9 cellular contexts compared by ENCODE assay signal in genomic region chr21:44928500-44929241, GRCh38. TPM values are rescaled to one million over a fixed set of nuclear protein-coding genes. Genes with fewer than 3 reads are reported as not detected.
A peak's percentile ranks its signal among the peaks of the same experiment; 100 is the strongest.
DNase-seq lines count a peak whose midpoint lies in the region; ATAC-seq, FAIRE-seq and TF ChIP-seq lines count a peak whose summit lies in the region.
"Not testable (repeated sequence)": the region's sequence is repeated elsewhere in the genome, so short reads cannot be mapped to it uniquely, and the experiment has no call there.
"Had no signal": no experiment of that assay in that cellular context is flagged by ENCODE, and none has a peak within 500 bp of the region (broad histone marks: within the 10 kb centered on the region; RNA-seq: fewer than 3 reads in every experiment).

No MANE protein-coding gene starts in this region.

- not testable (repeated sequence) for H3K36me3 Mint-ChIP-seq in Caco-2 (ENCODE audit: insufficient read depth, unreplicated experiment)
- peaks cover 15% of the 10 kb centered on the region for H3K36me3 Mint-ChIP-seq in activated CD8-positive, alpha-beta T cell treated with anti-CD3 and anti-CD28 coated beads, Interleukin-2, amount 10 ng/mL, durations not matched to agents 7 days and 5 days (ENCODE audit: low read depth)

- TF ChIP-seq POLR2A in breast epithelium (IDR thresholded peaks at IDR 0.05): not testable (repeated sequence)

- not testable (repeated sequence) for H3K27me3 Mint-ChIP-seq in Caco-2 (ENCODE audit: insufficient read depth, unreplicated experiment); activated CD8-positive, alpha-beta T cell treated with anti-CD3 and anti-CD28 coated beads, Interleukin-2, amount 10 ng/mL, durations not matched to agents 7 days and 5 days (ENCODE audit: low read depth)

- H3K9me3 Mint-ChIP-seq in Caco-2 (ENCODE audit: unreplicated experiment); activated CD8-positive, alpha-beta T cell treated with anti-CD3 and anti-CD28 coated beads, Interleukin-2, amount 10 ng/mL, durations not matched to agents 7 days and 5 days (ENCODE audit: insufficient read depth): not testable (repeated sequence)

- H2BK12ac ChIP-seq in neuronal stem cell (ENCODE audit: low read length): peak overlapping the region; percentile 46

- DNase-seq in Caco-2; breast epithelium (ENCODE audit: low spot score in 2 of 2); neuronal stem cell (ENCODE audit: low spot score): not testable (repeated sequence)
- DNase-seq in HK-2 (ENCODE audit: unreplicated experiment): peak; percentile 66
- DNase-seq in RCC 7860 (ENCODE audit: low spot score): peak; percentile 78
- DNase-seq in activated CD8-positive, alpha-beta T cell treated with anti-CD3 and anti-CD28 coated beads, Interleukin-2, amount 10 ng/mL, durations not matched to agents 7 days and 5 days: peak; percentile 26
- DNase-seq in foreskin keratinocyte: peak; percentile 56 to 68
- peak; percentile 65 for DNase-seq in urothelium cell line (ENCODE audit: low spot score)

- H2AFZ ChIP-seq in neuronal stem cell (ENCODE audit: low read length): not testable (repeated sequence)

- not testable (repeated sequence) for H3K36me3 ChIP-seq in Caco-2 (ENCODE audit: control insufficient read depth, insufficient read depth, low read length); breast epithelium; neuronal stem cell (replicated peaks in 1 of 2; ENCODE audit: control insufficient read depth in 2 of 2, insufficient read depth in 2 of 2, low read length in 2 of 2)

- CTCF ChIA-PET in Caco-2 (lab: Charles Lee): interaction anchor here (0.7 kb wide), 1 partner anchor 56 kb away, joined by 4 read pairs; no protein-coding TSS in a partner anchor
- CTCF ChIA-PET in activated CD8-positive, alpha-beta T cell treated with anti-CD3 and anti-CD28 coated beads, Interleukin-2, amount 10 ng/mL, durations not matched to agents 7 days and 5 days (lab: Charles Lee): interaction anchor here (1.0 to 8.1 kb wide), 8 partner anchors 9 to 209 kb away, joined by 3 to 81 read pairs (median 16); partner anchors contain the start of genes ITGB2 and UBE2G2

- BruUV-seq in Caco-2 (replicated peaks; lab: Mats Ljungman, UMichigan): not testable (repeated sequence)

- H3K14ac ChIP-seq in neuronal stem cell (ENCODE audit: low read length): not testable (repeated sequence)

- not testable (repeated sequence) for H2BK120ac ChIP-seq in neuronal stem cell (ENCODE audit: low read depth, low read length)

- not testable (repeated sequence) for H4K8ac ChIP-seq in neuronal stem cell (ENCODE audit: low read depth, low read length)

- H3K27ac ChIP-seq in breast epithelium (peak overlapping the region; percentile 85 to 89), foreskin keratinocyte (peak overlapping the region; percentile 46)
- H3K27ac ChIP-seq in neuronal stem cell (replicated peaks; ENCODE audit: low read length): not testable (repeated sequence)

- H3K4me3 ChIP-seq in Caco-2 (ENCODE audit: low read depth, low read length); neuronal stem cell (ENCODE audit: low read length in 2 of 2): not testable (repeated sequence)
- peak overlapping the region in 1 of 3 donors; percentile 51 for H3K4me3 ChIP-seq in breast epithelium

- TF ChIP-seq CTCF in Caco-2 (IDR thresholded peaks at IDR 0.05; ENCODE audit: insufficient read depth in 1 of 2, low read depth in 1 of 2, low read length in 1 of 2, severe bottlenecking in 1 of 2, unreplicated experiment in 1 of 2); breast epithelium (IDR thresholded peaks at IDR 0.05); foreskin keratinocyte (conservative IDR thresholded peaks at IDR 0.05): not testable (repeated sequence)

- peak overlapping the region; percentile 83 for H2BK15ac ChIP-seq in neuronal stem cell (ENCODE audit: low read length)

- H3K27me3 ChIP-seq in Caco-2 (replicated peaks; ENCODE audit: control insufficient read depth, insufficient read depth, low read length); breast epithelium: not testable (repeated sequence)
- H3K27me3 ChIP-seq in foreskin keratinocyte (peaks cover 22% of the 10 kb centered on the region), neuronal stem cell (ENCODE audit: control insufficient read depth in 3 of 3, insufficient read depth in 3 of 3, low read depth in 1 of 3, low read length in 3 of 3) (peaks cover 45 to 93% (median 70%) of the 10 kb centered on the region in 3 experiments)

- H3K27ac Mint-ChIP-seq in Caco-2 (ENCODE audit: unreplicated experiment): peak overlapping the region; percentile 33
- H3K27ac Mint-ChIP-seq in activated CD8-positive, alpha-beta T cell treated with anti-CD3 and anti-CD28 coated beads, Interleukin-2, amount 10 ng/mL, durations not matched to agents 7 days and 5 days: peak overlapping the region; percentile 94

- not testable (repeated sequence) for H3K9ac ChIP-seq in neuronal stem cell (ENCODE audit: low read depth, low read length, poor library complexity)

- ATAC-seq in activated CD8-positive, alpha-beta T cell treated with anti-CD3 and anti-CD28 coated beads, Interleukin-2, amount 10 ng/mL, durations not matched to agents 7 days and 5 days; foreskin keratinocyte: not testable (repeated sequence)

- peak overlapping the region; percentile 75 for H2BK5ac ChIP-seq in neuronal stem cell (ENCODE audit: low read length)

- peaks cover 15% of the 10 kb centered on the region for H3K4me1 Mint-ChIP-seq in Caco-2 (ENCODE audit: low read depth, unreplicated experiment)
- peaks cover 81% of the 10 kb centered on the region for H3K4me1 Mint-ChIP-seq in activated CD8-positive, alpha-beta T cell treated with anti-CD3 and anti-CD28 coated beads, Interleukin-2, amount 10 ng/mL, durations not matched to agents 7 days and 5 days (ENCODE audit: low read depth)

- intact Hi-C loops in Caco-2 (cut with micrococcal nuclease; ENCODE audit: unreplicated experiment); breast epithelium (cut with DNase I; ENCODE audit: low total_unique reads): not testable (repeated sequence)

- POLR2A ChIA-PET in Caco-2 (lab: Charles Lee): not testable (repeated sequence)
- POLR2A ChIA-PET in activated CD8-positive, alpha-beta T cell treated with anti-CD3 and anti-CD28 coated beads, Interleukin-2, amount 10 ng/mL, durations not matched to agents 7 days and 5 days (lab: Charles Lee): interaction anchor here (0.5 to 5.8 kb wide), 6 partner anchors 10 to 111 kb away, joined by 3 to 57 read pairs (median 8); partner anchors contain the start of genes PTTG1IP, SLX9 and SUMO3

- WGBS in neuronal stem cell (ENCODE audit: extremely low coverage in 2 of 2, insufficient read length in 2 of 2, insufficient replicate concordance in 1 of 2), 2 donors: no CpG with 5 or more reads among the region's 16 CpGs

- not testable (repeated sequence) for H3K23ac ChIP-seq in neuronal stem cell (ENCODE audit: low read depth, low read length, poor library complexity)

- H2AK5ac ChIP-seq in neuronal stem cell (ENCODE audit: low read depth, low read length): peak overlapping the region; percentile 86

- H3K18ac ChIP-seq in neuronal stem cell (ENCODE audit: low read length): not testable (repeated sequence)

- H3K4me2 ChIP-seq in neuronal stem cell (ENCODE audit: insufficient read depth, low read length, poor library complexity, severe bottlenecking): not testable (repeated sequence)

- H3K9me3 ChIP-seq in Caco-2; breast epithelium; neuronal stem cell (replicated peaks in 1 of 2; ENCODE audit: control insufficient read depth in 2 of 2, insufficient read depth in 1 of 2, low read depth in 1 of 2, low read length in 2 of 2): not testable (repeated sequence)

- not testable (repeated sequence) for H3K4ac ChIP-seq in neuronal stem cell (ENCODE audit: low read length)

- not testable (repeated sequence) for H4K91ac ChIP-seq in neuronal stem cell (ENCODE audit: low read depth, low read length, poor library complexity)

- H3K79me1 ChIP-seq in neuronal stem cell (ENCODE audit: low read depth, low read length): not testable (repeated sequence)

- H3K4me1 ChIP-seq in Caco-2 (peaks cover 21% of the 10 kb centered on the region), breast epithelium (peaks cover 21 to 30% of the 10 kb centered on the region in 2 donors), foreskin keratinocyte (peaks cover 47% of the 10 kb centered on the region), neuronal stem cell (ENCODE audit: control insufficient read depth in 2 of 2, insufficient read depth in 1 of 2, low read depth in 1 of 2, low read length in 2 of 2) (peaks cover 16 to 28% of the 10 kb centered on the region in 2 donors)

- peak; percentile 95 for FAIRE-seq in RCC 7860 (lab: Jason Lieb, UNC)
- FAIRE-seq in urothelium cell line (lab: Jason Lieb, UNC): peak; percentile 82

- H3K4me3 Mint-ChIP-seq in Caco-2 (ENCODE audit: unreplicated experiment): not testable (repeated sequence)
- peak overlapping the region; percentile 84 for H3K4me3 Mint-ChIP-seq in activated CD8-positive, alpha-beta T cell treated with anti-CD3 and anti-CD28 coated beads, Interleukin-2, amount 10 ng/mL, durations not matched to agents 7 days and 5 days

RNA-seq across cellular contexts. Expression of gene ITGB2, which starts 8.0 kb away (rescaled TPM):
- 0.48 and 1.1 TPM in 2 replicates for total RNA-seq in Caco-2 (2022)
- total RNA-seq in activated CD8-positive, alpha-beta T cell treated with anti-CD3 and anti-CD28 coated beads, Interleukin-2, amount 10 ng/mL, durations not matched to agents 7 days and 5 days: 100 to 1,000 TPM; 503 to 530 TPM
- 100 to 1,000 TPM in 1 of 3 donors, 10 to 100 TPM in 2; 19.7 to 242 (median 92.8) TPM for total RNA-seq in breast epithelium
- total RNA-seq in foreskin keratinocyte: 6.4 and 6.5 TPM in 2 replicates
- 5.0 and 5.2 TPM in 2 replicates for polyA plus RNA-seq in foreskin keratinocyte
- 0.06 TPM for polyA plus RNA-seq in neuronal stem cell (2013, experiment 1 of 2)
- polyA plus RNA-seq in neuronal stem cell (2013, experiment 2 of 2): 0.12 TPM
- polyA plus RNA-seq: neural cell had no signal

RNA-seq across cellular contexts. Expression of gene SLX9, which starts 11.2 kb away (rescaled TPM):
- total RNA-seq in Caco-2 (2022) (54.0 and 62.1 TPM in 2 replicates), breast epithelium (10 to 100 TPM; 15.8 to 17.7 (median 17.0) TPM), foreskin keratinocyte (39.7 and 54.7 TPM in 2 replicates)
- total RNA-seq in activated CD8-positive, alpha-beta T cell treated with anti-CD3 and anti-CD28 coated beads, Interleukin-2, amount 10 ng/mL, durations not matched to agents 7 days and 5 days: 10 to 100 TPM; 56.6 to 60.4 TPM
- 54.8 and 73.8 TPM in 2 replicates for polyA plus RNA-seq in foreskin keratinocyte
- polyA plus RNA-seq in neuronal stem cell (2013, experiment 1 of 2): 17.0 TPM
- polyA plus RNA-seq in neuronal stem cell (2013, experiment 2 of 2): 16.6 TPM

RNA-seq across cellular contexts. Expression of gene PTTG1IP, which starts 55.2 kb away (rescaled TPM):
- 296 and 306 TPM in 2 replicates for total RNA-seq in Caco-2 (2022)
- 10 to 100 TPM; 54.9 to 55.2 TPM for total RNA-seq in activated CD8-positive, alpha-beta T cell treated with anti-CD3 and anti-CD28 coated beads, Interleukin-2, amount 10 ng/mL, durations not matched to agents 7 days and 5 days
- 100 to 1,000 TPM; 187 to 351 (median 272) TPM for total RNA-seq in breast epithelium
- 116 and 149 TPM in 2 replicates for total RNA-seq in foreskin keratinocyte
- polyA plus RNA-seq in foreskin keratinocyte: 92.9 and 104 TPM in 2 replicates
- polyA plus RNA-seq in neuronal stem cell (2013, experiment 1 of 2): 134 TPM
- 131 TPM for polyA plus RNA-seq in neuronal stem cell (2013, experiment 2 of 2)
